ENCODE assay signal across 8 cellular contexts in genomic region chr3:122679085-122679466, GRCh38. TPM values are rescaled to one million over a fixed set of nuclear protein-coding genes. Genes with fewer than 3 reads are reported as not detected.
DNase-seq lines count a peak whose midpoint lies in the region; ATAC-seq and TF ChIP-seq lines count a peak whose summit lies in the region.

No MANE protein-coding gene starts in this region.

- peaks cover 55% of the 10 kb centered on the region for H3K4me1 Mint-ChIP-seq in activated CD4-positive, alpha-beta T cell treated with anti-CD3 and anti-CD28 coated beads, Interleukin-2, amount 10 ng/mL, durations not matched to agents 7 days and 5 days

- WGBS in lower leg skin, 2 donors: 1% methylated on average over 7 of the region's 7 CpGs

- H3K27me3 Mint-ChIP-seq in activated CD4-positive, alpha-beta T cell treated with anti-CD3 and anti-CD28 coated beads, Interleukin-2, amount 10 ng/mL, durations not matched to agents 7 days and 5 days: no peaks in the 10 kb centered on the region

- intact Hi-C loops in lower leg skin (cut with DNase I; ENCODE audit: low total_unique reads): no loop called here

- H3K36me3 Mint-ChIP-seq in activated CD4-positive, alpha-beta T cell treated with anti-CD3 and anti-CD28 coated beads, Interleukin-2, amount 10 ng/mL, durations not matched to agents 7 days and 5 days (ENCODE audit: low read depth): peaks cover 36% of the 10 kb centered on the region

- peak; percentile 75 for TF ChIP-seq CTCF in GM12865 (IDR thresholded peaks at IDR 0.05; ENCODE audit: insufficient read depth, low read depth, low read length, missing control alignments)
- TF ChIP-seq CTCF in lower leg skin (IDR thresholded peaks at IDR 0.05): peak in 1 of 3 donors; percentile 82

- peak overlapping the region; percentile 64 for H3K4me3 ChIP-seq in GM12865 (ENCODE audit: low read depth, low read length)
- no peak overlapping the region for H3K4me3 ChIP-seq in lower leg skin (ENCODE audit: low read depth, poor library complexity, severe bottlenecking)

- POLR2A ChIA-PET in activated CD4-positive, alpha-beta T cell treated with anti-CD3 and anti-CD28 coated beads, Interleukin-2, amount 10 ng/mL, durations not matched to agents 7 days and 5 days (lab: Charles Lee): interaction anchor here (1.0 to 1.2 kb wide), 2 partner anchors 115 to 263 kb away, joined by 3 to 4 read pairs; partner anchors contain the start of genes DTX3L, PARP9 and WDR5B

- H3K27ac Mint-ChIP-seq in activated CD4-positive, alpha-beta T cell treated with anti-CD3 and anti-CD28 coated beads, Interleukin-2, amount 10 ng/mL, durations not matched to agents 7 days and 5 days: peak overlapping the region; percentile 99

- H3K9me3 Mint-ChIP-seq in activated CD4-positive, alpha-beta T cell treated with anti-CD3 and anti-CD28 coated beads, Interleukin-2, amount 10 ng/mL, durations not matched to agents 7 days and 5 days: peaks cover 12% of the 10 kb centered on the region

- CTCF ChIA-PET in activated CD4-positive, alpha-beta T cell treated with anti-CD3 and anti-CD28 coated beads, Interleukin-2, amount 10 ng/mL, durations not matched to agents 7 days and 5 days (lab: Charles Lee): interaction anchor here (0.7 to 4.7 kb wide), 33 partner anchors 10 to 531 kb away, joined by 3 to 107 read pairs (median 4); partner anchors contain the start of genes DTX3L, FAM162A, PARP15 and PARP9

- DNase-seq in GM12865 (ENCODE audit: low read depth) (peak; percentile 91), NCI-H524 treated with DMSO at 0.1 percent for 48 hours (lab: John Stamatoyannopoulos, UW) (peak; percentile 67), dermis blood vessel endothelial cell (peak; percentile 89), lower leg skin (ENCODE audit: low spot score in 2 of 2) (peak; percentile 80 to 95)
- peak; percentile 89 for DNase-seq in activated CD4-positive, alpha-beta T cell treated with anti-CD3 and anti-CD28 coated beads, Interleukin-2, amount 10 ng/mL, durations not matched to agents 7 days and 5 days
- peak; percentile 73 to 77 for DNase-seq in stimulated activated CD4-positive, alpha-beta T cell treated with anti-CD3 and anti-CD28 coated beads, Interleukin-4, amount 100 ng/mL, for 4 hours

- ATAC-seq in HG03342 (IDR thresholded peaks at IDR 0.05; ENCODE audit: unreplicated experiment): peak; percentile 35
- no peak for ATAC-seq in GM21367 (IDR thresholded peaks at IDR 0.05; ENCODE audit: unreplicated experiment)

- peak overlapping the region; percentile 96 for H3K4me3 Mint-ChIP-seq in activated CD4-positive, alpha-beta T cell treated with anti-CD3 and anti-CD28 coated beads, Interleukin-2, amount 10 ng/mL, durations not matched to agents 7 days and 5 days

- no peak for TF ChIP-seq POLR2A in lower leg skin (IDR thresholded peaks at IDR 0.05)

RNA-seq across cellular contexts. Expression of gene PARP14, which starts 1.6 kb away (rescaled TPM):
- total RNA-seq in activated CD4-positive, alpha-beta T cell treated with anti-CD3 and anti-CD28 coated beads, Interleukin-2, amount 10 ng/mL, durations not matched to agents 7 days and 5 days: 100 to 1,000 TPM; 147 to 158 TPM
- total RNA-seq in dermis blood vessel endothelial cell (135 and 161 TPM in 2 replicates), lower leg skin (10 to 100 TPM in 2 of 4 donors, 1 to 10 TPM in 2; 4.9 to 14.5 (median 9.4) TPM)
